In genomic region chr19:52690395-52691214, GRCh38 we compare ENCODE assay signal across 8 cellular contexts. TPM values are rescaled to one million over a fixed set of nuclear protein-coding genes. Genes with fewer than 3 reads are reported as not detected.
DNase-seq lines count a peak whose midpoint lies in the region; ATAC-seq and TF ChIP-seq lines count a peak whose summit lies in the region.

No MANE protein-coding gene starts in this region.

- H3K4me3 ChIP-seq in DND-41 (ENCODE audit: low read depth in 1 of 2, low read length in 2 of 2), result peak overlapping the region; percentile 30 to 60; a peak in 3 of 4 replicates
- peak overlapping the region; percentile 62 for H3K4me3 ChIP-seq in MM.1S (ENCODE audit: low read length)
- H3K4me3 ChIP-seq in SK-N-MC, result peak overlapping the region; percentile 85

- H3K27ac ChIP-seq in DND-41 (ENCODE audit: low read length) (peak overlapping the region; percentile 95), MM.1S (ENCODE audit: low read length) (no peak overlapping the region), SK-N-MC (no peak overlapping the region)

- peak overlapping the region; percentile 89 for H2AFZ ChIP-seq in DND-41 (ENCODE audit: low read depth, low read length)
- peak overlapping the region; percentile 70 for H2AFZ ChIP-seq in MM.1S (ENCODE audit: low read length)

- peaks cover 43% of the 10 kb centered on the region for H3K4me1 ChIP-seq in DND-41 (ENCODE audit: insufficient read depth, low read length)
- no peaks in the 10 kb centered on the region for H3K4me1 ChIP-seq in MM.1S (ENCODE audit: low read length)

- H3K9me3 ChIP-seq in DND-41 (ENCODE audit: insufficient read depth, low read length, severe bottlenecking), result no peaks in the 10 kb centered on the region
- H3K9me3 ChIP-seq in MM.1S (replicated peaks; ENCODE audit: insufficient read depth, low read length), result no peaks in the 10 kb centered on the region
- no peaks in the 10 kb centered on the region for H3K9me3 ChIP-seq in SK-N-MC (ENCODE audit: low read depth, low read length)

- H3K9me2 ChIP-seq in MM.1S (replicated peaks; ENCODE audit: insufficient read depth, low read length), result no peaks in the 10 kb centered on the region

- peak overlapping the region; percentile 89 to 94 for H3K27ac Mint-ChIP-seq in activated naive CD4-positive, alpha-beta T cell treated with anti-CD3 and anti-CD28 coated beads, Interleukin-2, amount 50 U/mL, for 72 hours

- no peaks in the 10 kb centered on the region for H3K9me3 Mint-ChIP-seq in activated naive CD4-positive, alpha-beta T cell treated with anti-CD3 and anti-CD28 coated beads, Interleukin-2, amount 50 U/mL, for 72 hours

- TF ChIP-seq CTCF in DND-41 (IDR thresholded peaks at IDR 0.05; ENCODE audit: borderline replicate concordance, extremely low read depth, low read length, poor library complexity, severe bottlenecking), result no peak
- TF ChIP-seq CTCF in MM.1S (IDR thresholded peaks at IDR 0.05; ENCODE audit: low read length), result no peak

- H3K9ac ChIP-seq in DND-41 (ENCODE audit: low read depth, low read length), result peak overlapping the region; percentile 61
- H3K9ac ChIP-seq in MM.1S (ENCODE audit: low read length), result peak overlapping the region; percentile 38; the same call in 1 of the 2 replicates
- peak overlapping the region; percentile 84 for H3K9ac ChIP-seq in SK-N-MC (ENCODE audit: insufficient read length)

- DNase-seq in DND-41, result peak; percentile 96
- DNase-seq in GOT3 (lab: John Stamatoyannopoulos, UW), result peak; percentile 52
- peak; percentile 61 for DNase-seq in MM.1S
- peak; percentile 24 for DNase-seq in SK-N-MC (ENCODE audit: low read depth, low spot score)
- peak; percentile 89 for DNase-seq in activated naive CD4-positive, alpha-beta T cell treated with anti-CD3 and anti-CD28 coated beads, Interleukin-2, amount 50 U/mL, for 72 hours (ENCODE audit: low spot score in 2 of 2)
- DNase-seq in glomerular endothelial cell (ENCODE audit: extremely low read depth, low read depth, low spot score), result peak; percentile 36
- peak in 55 of 56 donors; percentile 53 to 98 (median 84) for DNase-seq in nucleus accumbens (lab: John Stamatoyannopoulos, UW)
- peak; percentile 81 for DNase-seq in superior temporal gyrus (ENCODE audit: extremely low spot score)

- peak; percentile 95 for ATAC-seq in DND-41 (ENCODE audit: insufficient read depth, low read depth)
- ATAC-seq in activated naive CD4-positive, alpha-beta T cell treated with anti-CD3 and anti-CD28 coated beads, Interleukin-2, amount 50 U/mL, for 72 hours, result peak; percentile 96

- H4K20me1 ChIP-seq in DND-41 (ENCODE audit: insufficient read depth, low read length), result peaks cover 11% of the 10 kb centered on the region; the same call in 1 of the 2 replicates
- H4K20me1 ChIP-seq in MM.1S (ENCODE audit: insufficient read depth, low read length), result no peaks in the 10 kb centered on the region

- H3K79me2 ChIP-seq in DND-41 (ENCODE audit: insufficient read depth, low read length) (peaks cover 43% of the 10 kb centered on the region), MM.1S (ENCODE audit: low read length) (no peaks in the 10 kb centered on the region)

- H3K27me3 ChIP-seq in DND-41 (ENCODE audit: insufficient read depth, low read length, poor library complexity) (no peaks in the 10 kb centered on the region), MM.1S (replicated peaks; ENCODE audit: insufficient read depth, low read length) (no peaks in the 10 kb centered on the region)

- H3K4me2 ChIP-seq in DND-41 (ENCODE audit: insufficient read depth, low read length), result peak overlapping the region; percentile 74
- peak overlapping the region; percentile 59; the same call in 1 of the 2 replicates for H3K4me2 ChIP-seq in MM.1S (ENCODE audit: low read depth, low read length)

- H3K36me3 ChIP-seq in DND-41 (ENCODE audit: insufficient read depth, low read length), result peaks cover 6% of the 10 kb centered on the region
- H3K36me3 ChIP-seq in MM.1S (replicated peaks; ENCODE audit: insufficient read depth, low read length), result no peaks in the 10 kb centered on the region
- no peaks in the 10 kb centered on the region for H3K36me3 ChIP-seq in SK-N-MC (ENCODE audit: insufficient read depth, low read length)

- H3F3A ChIP-seq in MM.1S (ENCODE audit: insufficient read depth, low read length), result no peaks in the 10 kb centered on the region

- peaks cover 19 to 28% of the 10 kb centered on the region in 2 donors for H3K36me3 Mint-ChIP-seq in activated naive CD4-positive, alpha-beta T cell treated with anti-CD3 and anti-CD28 coated beads, Interleukin-2, amount 50 U/mL, for 72 hours

RNA-seq across cellular contexts. Expression of gene ZNF611, which starts 44.2 kb away (rescaled TPM):
- total RNA-seq in activated naive CD4-positive, alpha-beta T cell treated with anti-CD3 and anti-CD28 coated beads, Interleukin-2, amount 50 U/mL, for 72 hours, result 10 to 100 TPM; 17.5 to 19.7 TPM
- total RNA-seq in glomerular endothelial cell, result 9.5 and 12.8 TPM in 2 replicates

RNA-seq across cellular contexts. Expression of gene ZNF83, which starts 52.5 kb away (rescaled TPM):
- total RNA-seq in activated naive CD4-positive, alpha-beta T cell treated with anti-CD3 and anti-CD28 coated beads, Interleukin-2, amount 50 U/mL, for 72 hours, result 10 to 100 TPM; 37.0 to 49.9 TPM
- 31.3 and 58.7 TPM in 2 replicates for total RNA-seq in glomerular endothelial cell

Comparison
In these comparisons a context has a peak if more than half of its experiments do, and no peak if none do; other contexts are left out.
1. DNase-seq: peak in every context shown above with its lines; median percentile 96 in DND-41; 89 in activated naive CD4-positive, alpha-beta T cell treated with anti-CD3 and anti-CD28 coated beads, Interleukin-2, amount 50 U/mL, for 72 hours; 84 in nucleus accumbens; 81 in superior temporal gyrus; 61 in MM.1S; 52 in GOT3; 36 in glomerular endothelial cell; 24 in SK-N-MC.